ENCODE assay signal across 8 cellular contexts in genomic region chr5:134289509-134290113, GRCh38.
A peak's percentile ranks its signal among the peaks of the same experiment; 100 is the strongest.
DNase-seq lines count a peak whose midpoint lies in the region; ATAC-seq and TF ChIP-seq lines count a peak whose summit lies in the region.

No MANE protein-coding gene starts in this region.

- H3K4me1 ChIP-seq in BE2C = no peaks in the 10 kb centered on the region
- H3K4me1 ChIP-seq in mucosa of descending colon (ENCODE audit: low read depth) = no peaks in the 10 kb centered on the region

- H3K4me3 ChIP-seq in BE2C (ENCODE audit: low read depth, low read length) = no peak overlapping the region
- H3K4me3 ChIP-seq in mucosa of descending colon = no peak overlapping the region

- intact Hi-C loops in mucosa of descending colon (cut with DNase I, micrococcal nuclease) = loop anchor here (2.0 kb wide), 1 partner anchor 105 kb away; no protein-coding TSS in a partner anchor

- TF ChIP-seq CTCF in BE2C (IDR thresholded peaks at IDR 0.05; ENCODE audit: low read depth, low read length) = peak; percentile 86
- peak; percentile 24 for TF ChIP-seq CTCF in GM20000 (IDR thresholded peaks at IDR 0.05; ENCODE audit: extremely low read depth, missing control alignments)
- TF ChIP-seq CTCF in mucosa of descending colon (IDR thresholded peaks at IDR 0.05) = no peak

- ATAC-seq in mucosa of descending colon = peak; percentile 92
- ATAC-seq in GM19452 (IDR thresholded peaks at IDR 0.05; ENCODE audit: unreplicated experiment) = no peak

- DNase-seq in BE2C (peak; percentile 66), GM20000 (ENCODE audit: low spot score) (peak; percentile 65), NCI-H2227 treated with DMSO at 0.1 percent for 48 hours (lab: John Stamatoyannopoulos, UW) (peak; percentile 21), epithelial cell of prostate (ENCODE audit: low read depth, low spot score) (peak; percentile 18), mucosa of descending colon (peak in 1 of 3 donors; percentile 73), superior temporal gyrus (ENCODE audit: extremely low spot score) (peak; percentile 91)
- peak; percentile 36 for DNase-seq in activated CD4-positive, alpha-beta T cell treated with anti-CD3 and anti-CD28 coated beads for 48 hours

- no peaks in the 10 kb centered on the region for H3K27me3 ChIP-seq in BE2C

- H3K9me3 ChIP-seq in BE2C (no peaks in the 10 kb centered on the region; the same call in 1 of the 2 replicates), mucosa of descending colon (peaks cover 9% of the 10 kb centered on the region)

- H3K27ac ChIP-seq in epithelial cell of prostate = no peak overlapping the region

- no peaks in the 10 kb centered on the region for H3K36me3 ChIP-seq in BE2C
- H3K36me3 ChIP-seq in mucosa of descending colon (ENCODE audit: low read depth) = no peaks in the 10 kb centered on the region
